In genomic region chr9:93304574-93305496, GRCh38 we compare ENCODE assay signal across 8 cellular contexts.
A peak's percentile ranks its signal among the peaks of the same experiment; 100 is the strongest.
DNase-seq lines count a peak whose midpoint lies in the region; ATAC-seq, FAIRE-seq and TF ChIP-seq lines count a peak whose summit lies in the region.

No MANE protein-coding gene starts in this region.

- no peak overlapping the region for H3K4me3 ChIP-seq in AG09309 (ENCODE audit: control insufficient read depth, low read depth, low read length)
- H3K4me3 ChIP-seq in OCI-LY7 (ENCODE audit: low read depth, low read length, poor library complexity, severe bottlenecking) = no peak overlapping the region
- H3K4me3 ChIP-seq in H1 (ENCODE audit: extremely low read depth in 1 of 4, insufficient read depth in 2 of 4, low read depth in 3 of 4, low read length in 4 of 4) = no peak overlapping the region
- H3K4me3 ChIP-seq in vagina = no peak overlapping the region

- H3K79me2 ChIP-seq in OCI-LY7 (ENCODE audit: insufficient read depth, low read depth, low read length) = no peaks in the 10 kb centered on the region
- H3K79me2 ChIP-seq in H1 (ENCODE audit: control insufficient read depth in 1 of 2, insufficient read depth in 2 of 2, low read length in 2 of 2) = no peaks in the 10 kb centered on the region

- H3K27ac ChIP-seq in OCI-LY7 (ENCODE audit: low read depth, low read length, poor library complexity, severe bottlenecking) = no peak overlapping the region
- no peak overlapping the region for H3K27ac ChIP-seq in H1 (ENCODE audit: low read depth, low read length)
- H3K27ac ChIP-seq in vagina = no peak overlapping the region

- no peaks in the 10 kb centered on the region for H3K9me2 ChIP-seq in OCI-LY7 (ENCODE audit: insufficient read depth, low read length)

- no peak overlapping the region for H4K91ac ChIP-seq in H1 (replicated peaks; ENCODE audit: insufficient read length, low read length)

- no peak overlapping the region for H3K56ac ChIP-seq in H1 (replicated peaks; ENCODE audit: insufficient read length, low read depth, low read length)

- peak; percentile 80 to 86 for TF ChIP-seq RAD21 in H1 (IDR thresholded peaks at IDR 0.05 in 1 of 2, conservative IDR thresholded peaks at IDR 0.05 in 1 of 2; ENCODE audit: low read depth in 2 of 2, low read length in 2 of 2)

- H2AFZ ChIP-seq in OCI-LY7 (ENCODE audit: low read length) = no peak overlapping the region
- no peak overlapping the region for H2AFZ ChIP-seq in H1 (ENCODE audit: low read length)

- no peak for TF ChIP-seq EP300 in H1 (IDR thresholded peaks at IDR 0.05; ENCODE audit: borderline replicate concordance in 1 of 2, low read depth in 2 of 2, low read length in 2 of 2)

- H3K9me3 ChIP-seq in OCI-LY7 (ENCODE audit: low read length) (no peaks in the 10 kb centered on the region), H1 (ENCODE audit: insufficient read depth in 2 of 2, low read depth in 1 of 2, low read length in 1 of 2) (no peaks in the 10 kb centered on the region), vagina (no peaks in the 10 kb centered on the region)

- H3K4me1 ChIP-seq in OCI-LY7 (ENCODE audit: insufficient read depth, low read length, poor library complexity, severe bottlenecking) (peaks cover 44% of the 10 kb centered on the region), H1 (replicated peaks in 1 of 4; ENCODE audit: control insufficient read depth in 3 of 4, insufficient read depth in 4 of 4, low read length in 3 of 4) (no peaks in the 10 kb centered on the region; a peak in 1 of 7 replicates), vagina (no peaks in the 10 kb centered on the region)

- no peak overlapping the region for H3K9ac ChIP-seq in H1 (replicated peaks in 1 of 4; ENCODE audit: extremely low read depth in 1 of 4, low read depth in 3 of 4, low read length in 3 of 4)

- TF ChIP-seq POLR2A in H1 (IDR thresholded peaks at IDR 0.05; ENCODE audit: control extremely low read depth in 1 of 2, low read depth in 2 of 2, low read length in 2 of 2) = no peak
- TF ChIP-seq POLR2A in vagina (IDR thresholded peaks at IDR 0.05) = no peak

- no peak overlapping the region for H3K4me2 ChIP-seq in OCI-LY7 (ENCODE audit: low read length)
- no peak overlapping the region for H3K4me2 ChIP-seq in H1 (ENCODE audit: insufficient read depth in 1 of 2, low read depth in 2 of 2, low read length in 2 of 2)

- intact Hi-C loops in OCI-LY7 (cut with micrococcal nuclease; ENCODE audit: unreplicated experiment) = no loop called here
- intact Hi-C loops in vagina (cut with DNase I) = no loop called here

- no peak overlapping the region for H2BK5ac ChIP-seq in H1 (ENCODE audit: low read depth, low read length)

- no peak overlapping the region for H3K18ac ChIP-seq in H1 (ENCODE audit: extremely low read depth, low read length)

- no peak overlapping the region for H2BK15ac ChIP-seq in H1 (ENCODE audit: low read length)

- peak overlapping the region; percentile 60; the same call in 1 of the 2 replicates for H4K8ac ChIP-seq in H1 (ENCODE audit: extremely low read depth, insufficient read depth, low read length)

- H2BK12ac ChIP-seq in H1 (ENCODE audit: low read depth, low read length) = no peak overlapping the region

- H3K4ac ChIP-seq in H1 (replicated peaks; ENCODE audit: insufficient read length, low read depth, low read length) = no peak overlapping the region

- TF ChIP-seq CTCF in AG09309 (IDR thresholded peaks at IDR 0.05; ENCODE audit: control insufficient read depth, insufficient read depth, low read depth, low read length, missing control alignments) (peak; percentile 87), GM12874 (IDR thresholded peaks at IDR 0.05; ENCODE audit: insufficient read depth, low read depth, low read length) (peak; percentile 52), OCI-LY7 (conservative IDR thresholded peaks at IDR 0.05; ENCODE audit: low read length) (peak; percentile 83), H1 (IDR thresholded peaks at IDR 0.05; ENCODE audit: control extremely low read depth in 1 of 3, insufficient read depth in 1 of 3, low read depth in 1 of 3, low read length in 3 of 3) (peak in 2 of 3 experiments; percentile 87 to 88; a peak in 3 of 4 replicates), vagina (IDR thresholded peaks at IDR 0.05) (peak in 2 of 3 experiments; percentile 45 to 47)

- H3K79me1 ChIP-seq in H1 (ENCODE audit: low read depth, low read length) = no peaks in the 10 kb centered on the region

- no peak for ATAC-seq in HG03175 (IDR thresholded peaks at IDR 0.05; ENCODE audit: unreplicated experiment)

- no peak overlapping the region for H2AK5ac ChIP-seq in H1 (ENCODE audit: low read depth, low read length)

- no peak overlapping the region for H3K23ac ChIP-seq in H1 (ENCODE audit: insufficient read length)

- H4K20me1 ChIP-seq in OCI-LY7 (ENCODE audit: insufficient read depth, low read length) = no peaks in the 10 kb centered on the region
- H4K20me1 ChIP-seq in H1 (replicated peaks in 1 of 2; ENCODE audit: control insufficient read depth in 1 of 2, insufficient read depth in 2 of 2, low read length in 2 of 2) = peaks cover 0 to 2% of the 10 kb centered on the region in 2 experiments

- BruUV-seq in OCI-LY7 (replicated peaks; lab: Mats Ljungman, UMichigan) = no TSS peak

- DNase-seq in AG09309 (ENCODE audit: low read depth) = peak; percentile 5
- DNase-seq in OCI-LY7 (ENCODE audit: low spot score) = peak; percentile 67
- DNase-seq in H1 (ENCODE audit: low read depth in 1 of 2, low spot score in 2 of 2) = peak; percentile 46 to 77
- DNase-seq in lung microvascular endothelial cell (ENCODE audit: low read depth in 2 of 2) = peak; percentile 48 to 76
- DNase-seq in vagina (ENCODE audit: extremely low spot score in 2 of 2) = peak; percentile 78 to 81
- DNase-seq in GF-D8 (lab: John Stamatoyannopoulos, UW) = no peak

- no peak overlapping the region for H4K5ac ChIP-seq in H1 (ENCODE audit: insufficient read length, low read depth, low read length)

- 78% methylated on average over 16 of the region's 17 CpGs; no CpG with 5 or more reads in 1 of the 2 experiments for WGBS in H1 (ENCODE audit: extremely low coverage in 1 of 2, insufficient coverage in 1 of 2, insufficient read length in 1 of 2, insufficient replicate concordance in 2 of 2, low coverage in 1 of 2, low lambda C conversion rate in 2 of 2, missing lambda C conversion rate in 1 of 2), 2 experiments

- H2BK20ac ChIP-seq in H1 (ENCODE audit: low read length) = no peak overlapping the region

- H3K23me2 ChIP-seq in H1 (ENCODE audit: low read depth, low read length) = no peaks in the 10 kb centered on the region

- H3K14ac ChIP-seq in H1 (ENCODE audit: insufficient read length) = no peak overlapping the region

- H3K36me3 ChIP-seq in OCI-LY7 (ENCODE audit: insufficient read depth, low read length) (peaks cover 10% of the 10 kb centered on the region; the same call in 1 of the 2 replicates), H1 (ENCODE audit: control insufficient read depth in 2 of 4, insufficient read depth in 4 of 4, low read length in 3 of 4) (peaks cover 0 to under 1% (median 0%) of the 10 kb centered on the region in 4 experiments; a peak in 1 of 8 replicates), vagina (no peaks in the 10 kb centered on the region)

- H3K27me3 ChIP-seq in H1 (replicated peaks in 1 of 4; ENCODE audit: control insufficient read depth in 3 of 4, extremely low read depth in 1 of 4, insufficient read depth in 3 of 4, low read length in 3 of 4) (no peaks in the 10 kb centered on the region), vagina (no peaks in the 10 kb centered on the region)

- H2BK120ac ChIP-seq in H1 (replicated peaks; ENCODE audit: low read depth, low read length) = no peak overlapping the region

- FAIRE-seq in H1 (lab: Jason Lieb, UNC) = no peak

- CTCF ChIA-PET in OCI-LY7 (lab: Charles Lee; ENCODE audit: unreplicated experiment) = interaction anchor here (1.0 kb wide), 1 partner anchor 44 kb away, joined by 5 read pairs; no protein-coding TSS in a partner anchor
- CTCF ChIA-PET in H1 (lab: Charles Lee; ENCODE audit: partially characterized antibody) = interaction anchor here (0.9 to 5.3 kb wide), 31 partner anchors 9 to 198 kb away, joined by 3 to 35 read pairs (median 4); no protein-coding TSS in a partner anchor

- POLR2A ChIA-PET in OCI-LY7 (lab: Charles Lee) (interaction anchor here (0.6 kb wide), 1 partner anchor 42 kb away, joined by 3 read pairs; no protein-coding TSS in a partner anchor), H1 (lab: Charles Lee; ENCODE audit: partially characterized antibody) (interaction anchor here (0.6 to 0.7 kb wide), 2 partner anchors 11 to 141 kb away, joined by 3 to 4 read pairs; no protein-coding TSS in a partner anchor)

TF ChIP-seq in H1, 55 proteins besides CTCF, POLR2A, EP300 and RAD21:
- TF ChIP-seq POLR2AphosphoS5 (IDR thresholded peaks at IDR 0.05; ENCODE audit: low read depth, low read length) (no peak; the same call in 1 of the 2 replicates), GABPA (IDR thresholded peaks at IDR 0.05; ENCODE audit: borderline replicate concordance, insufficient read depth, low read length) (peak; percentile 59; the same call in 1 of the 2 replicates)
TF ChIP-seq in H1: peak in this region for 1.
